In genomic region chr7:22563115-22563514, GRCh38 we compare ENCODE assay signal across 8 cellular contexts.
DNase-seq lines count a peak whose midpoint lies in the region; ATAC-seq, FAIRE-seq and TF ChIP-seq lines count a peak whose summit lies in the region.

No MANE protein-coding gene starts in this region.

- intact Hi-C loops in Panc1 (cut with micrococcal nuclease; ENCODE audit: unreplicated experiment) = loop anchor here (5.0 kb wide), 2 partner anchors 99 to 259 kb away; partner anchors contain the start of gene TOMM7

- H3K27ac Mint-ChIP-seq in glutamatergic neuron (ENCODE audit: unreplicated experiment) = no peak overlapping the region

- in situ Hi-C loops in Panc1 (cut with HindIII; ENCODE audit: low pct_unique_long_range_greater_than_20kb, low sequenced_read_pairs) = no loop called here

- peak overlapping the region; percentile 12; the same call in 1 of the 3 replicates for H3K4me2 ChIP-seq in A549

- POLR2A ChIA-PET in A549 (lab: Yijun Ruan, JAX) = no interaction called here
- POLR2A ChIA-PET in Panc1 (lab: Charles Lee) = interaction anchor here (1.1 kb wide), 1 partner anchor 161 kb away, joined by 4 read pairs; no protein-coding TSS in a partner anchor

- TF ChIP-seq POLR2A in A549 (IDR thresholded peaks at IDR 0.05; ENCODE audit: low read length) = no peak

- ATAC-seq in A549 = no peak
- ATAC-seq in GM19463 (IDR thresholded peaks at IDR 0.05; ENCODE audit: unreplicated experiment) = peak; percentile 25
- ATAC-seq in Panc1 = peak; percentile 36
- no peak for ATAC-seq in GM19324 (IDR thresholded peaks at IDR 0.05; ENCODE audit: low FRiP score, unreplicated experiment)
- ATAC-seq in HG03039 (IDR thresholded peaks at IDR 0.05; ENCODE audit: unreplicated experiment) = no peak
- no peak for ATAC-seq in GM19035 (IDR thresholded peaks at IDR 0.05; ENCODE audit: unreplicated experiment)

- H3K27me3 Mint-ChIP-seq in glutamatergic neuron (ENCODE audit: unreplicated experiment) = peaks cover 8% of the 10 kb centered on the region

- H3K27ac ChIP-seq in A549 (peak overlapping the region in 1 of 2 experiments; percentile 74; a peak in 4 of 6 replicates), Panc1 (ENCODE audit: low read length) (peak overlapping the region; percentile 85)

- 72% methylated on average over 9 of the region's 9 CpGs for WGBS in A549 (ENCODE audit: missing lambda C conversion rate)

- no peak for TF ChIP-seq EP300 in A549 (IDR thresholded peaks at IDR 0.05)

- DNase-seq in A549 (ENCODE audit: low read depth in 1 of 2, low spot score in 1 of 2) (no peak), Panc1 (ENCODE audit: low read depth, low spot score) (peak; percentile 50), glutamatergic neuron (peak; percentile 20), GM19238 (ENCODE audit: insufficient read length, low spot score) (no peak)

- CTCF ChIA-PET in A549 (lab: Yijun Ruan, JAX) = interaction anchor here (1.2 to 10.2 kb wide), 6 partner anchors 8 to 491 kb away, joined by 3 to 477 read pairs (median 18); partner anchors contain the start of gene IL6
- CTCF ChIA-PET in Panc1 (lab: Charles Lee) = interaction anchor here (0.5 to 5.5 kb wide), 5 partner anchors 157 to 997 kb away, joined by 3 to 98 read pairs (median 3); partner anchors contain the start of gene IL6

- FAIRE-seq in A549 (lab: Jason Lieb, UNC) = no peak

- no peaks in the 10 kb centered on the region for H3K36me3 ChIP-seq in Panc1 (ENCODE audit: control insufficient read depth, insufficient read depth, low read length)

- H3K36me3 Mint-ChIP-seq in glutamatergic neuron (ENCODE audit: unreplicated experiment) = no peaks in the 10 kb centered on the region

- BruUV-seq in Panc1 (replicated peaks; lab: Mats Ljungman, UMichigan) = no TSS peak

- peaks cover 52% of the 10 kb centered on the region for H3K4me1 ChIP-seq in A549
- H3K4me1 ChIP-seq in Panc1 (ENCODE audit: control insufficient read depth, insufficient read depth, low read length) = peaks cover 53% of the 10 kb centered on the region

- no peak for TF ChIP-seq RAD21 in A549 (conservative IDR thresholded peaks at IDR 0.05 in 1 of 2, IDR thresholded peaks at IDR 0.05 in 1 of 2)

- no peak for TF ChIP-seq CTCF in A549 (IDR thresholded peaks at IDR 0.05)
- TF ChIP-seq CTCF in Panc1 (IDR thresholded peaks at IDR 0.05) = no peak
- TF ChIP-seq CTCF in glutamatergic neuron (IDR thresholded peaks at IDR 0.05; ENCODE audit: partially characterized antibody, unreplicated experiment) = no peak

- no peaks in the 10 kb centered on the region for H3K9me3 ChIP-seq in A549
- no peaks in the 10 kb centered on the region for H3K9me3 ChIP-seq in Panc1 (ENCODE audit: control insufficient read depth, insufficient read depth, low read depth, low read length)

- peaks cover 28% of the 10 kb centered on the region for H3K4me1 Mint-ChIP-seq in glutamatergic neuron (ENCODE audit: low read depth, unreplicated experiment)

- peak overlapping the region; percentile 31 for H3K4me3 Mint-ChIP-seq in glutamatergic neuron (ENCODE audit: unreplicated experiment)

- H3K4me3 ChIP-seq in A549 (no peak overlapping the region), Panc1 (ENCODE audit: low read depth in 2 of 2, low read length in 2 of 2) (peak overlapping the region; percentile 29 to 61)

- H3K27me3 ChIP-seq in Panc1 (ENCODE audit: control insufficient read depth, insufficient read depth, low read length) = no peaks in the 10 kb centered on the region

- H3K9me3 Mint-ChIP-seq in glutamatergic neuron (ENCODE audit: unreplicated experiment) = peaks cover 10% of the 10 kb centered on the region

TF ChIP-seq in A549, 52 proteins besides CTCF, POLR2A, EP300 and RAD21:
- TF ChIP-seq ELK1 (IDR thresholded peaks at IDR 0.05; ENCODE audit: low read depth, low read length) (no peak), ATOH8 (CRISPR knock-in tag; IDR thresholded peaks at IDR 0.05; ENCODE audit: low read depth) (no peak), EHMT2 (IDR thresholded peaks at IDR 0.05; ENCODE audit: low read depth) (no peak), CHD2 (IDR thresholded peaks at IDR 0.05; ENCODE audit: low read length, partially characterized antibody) (no peak), E2F6 (IDR thresholded peaks at IDR 0.05; ENCODE audit: borderline replicate concordance, low read depth) (no peak), EHF (CRISPR knock-in tag; IDR thresholded peaks at IDR 0.05) (no peak), FOSL2 (IDR thresholded peaks at IDR 0.05) (no peak), FOSL2 (CRISPR knock-in tag; IDR thresholded peaks at IDR 0.05) (no peak), ZC3H11A (IDR thresholded peaks at IDR 0.05) (no peak), HOXA7 (CRISPR knock-in tag; IDR thresholded peaks at IDR 0.05) (no peak), CBX2 (IDR thresholded peaks at IDR 0.05; ENCODE audit: borderline replicate concordance, low read depth) (no peak), FOSB (CRISPR knock-in tag; IDR thresholded peaks at IDR 0.05) (no peak), NR3C1 (IDR thresholded peaks at IDR 0.05) (no peak), JUN (IDR thresholded peaks at IDR 0.05) (no peak), JUNB (IDR thresholded peaks at IDR 0.05) (no peak), HES2 (IDR thresholded peaks at IDR 0.05) (no peak), KDM5A (IDR thresholded peaks at IDR 0.05) (no peak), TFCP2L1 (CRISPR knock-in tag; IDR thresholded peaks at IDR 0.05) (no peak), MYC (IDR thresholded peaks at IDR 0.05; ENCODE audit: borderline replicate concordance, low read length) (no peak), RARB (CRISPR knock-in tag; IDR thresholded peaks at IDR 0.05) (no peak)

Comparison
In these comparisons a context has a peak if more than half of its experiments do, and no peak if none do; other contexts are left out.
1. ATAC-seq: peak in GM19463 (single experiment) and Panc1 (single experiment); none in A549 (0 of 2), GM19324 (single experiment), HG03039 (single experiment) and GM19035 (single experiment).
2. DNase-seq: peak in Panc1 (single experiment) and glutamatergic neuron (single experiment); none in A549 (0 of 2) and GM19238 (single experiment).